Comparison of ENCODE assay signal across 14 cellular contexts in genomic region chr3:170278632-170279031, GRCh38. TPM values are rescaled to one million over a fixed set of nuclear protein-coding genes. Genes with fewer than 3 reads are reported as not detected.
A peak's percentile ranks its signal among the peaks of the same experiment; 100 is the strongest.
DNase-seq lines count a peak whose midpoint lies in the region; ATAC-seq lines count a peak whose summit lies in the region.
"Had no signal": no experiment of that assay in that cellular context is flagged by ENCODE, and none has a peak within 500 bp of the region (broad histone marks: within the 10 kb centered on the region; RNA-seq: fewer than 3 reads in every experiment).

No MANE protein-coding gene starts in this region.

- peaks cover 6% of the 10 kb centered on the region for H3K4me1 ChIP-seq in CD8-positive, alpha-beta memory T cell (ENCODE audit: insufficient read depth, low read length)
- H3K4me1 ChIP-seq: body of pancreas had no signal

- H3K36me3 ChIP-seq in CD8-positive, alpha-beta memory T cell (ENCODE audit: insufficient read depth, low read length) = no peaks in the 10 kb centered on the region

- no peaks in the 10 kb centered on the region for H3K9me3 Mint-ChIP-seq in CD8-positive, alpha-beta memory T cell
- no peaks in the 10 kb centered on the region for H3K9me3 Mint-ChIP-seq in effector memory CD8-positive, alpha-beta T cell
- H3K9me3 Mint-ChIP-seq: activated naive CD4-positive, alpha-beta T cell treated with anti-CD3 and anti-CD28 coated beads for 36 hours; dendritic cell treated with granulocyte-macrophage colony-stimulating factor and Interleukin-4, amounts not matched to agents 40 ng/mL and 50 ng/mL, for 4 days had no signal

- POLR2A ChIA-PET in CD8-positive, alpha-beta memory T cell (lab: Charles Lee) = no interaction called here

- H3K27ac ChIP-seq in CD8-positive, alpha-beta memory T cell (ENCODE audit: low read depth, low read length) = no peak overlapping the region
- H3K27ac ChIP-seq: body of pancreas had no signal

- peak overlapping the region in 4 of 7 donors; percentile 58 to 87 (median 80) for H3K4me3 Mint-ChIP-seq in CD8-positive, alpha-beta memory T cell
- peak overlapping the region; percentile 67 to 95 for H3K4me3 Mint-ChIP-seq in effector memory CD8-positive, alpha-beta T cell
- H3K4me3 Mint-ChIP-seq: dendritic cell treated with granulocyte-macrophage colony-stimulating factor and Interleukin-4, amounts not matched to agents 40 ng/mL and 50 ng/mL, for 4 days had no signal

- DNase-seq in NCI-H2107 treated with DMSO at 0.1 percent for 48 hours (lab: John Stamatoyannopoulos, UW; ENCODE audit: unreplicated experiment) (peak; percentile 45), NCI-H2107 (lab: John Stamatoyannopoulos, UW) (no peak), NCI-H2171 (lab: John Stamatoyannopoulos, UW) (peak; percentile 28), NCI-H748 (lab: John Stamatoyannopoulos, UW; ENCODE audit: unreplicated experiment) (no peak)
- no peak for DNase-seq in CD8-positive, alpha-beta memory T cell
- DNase-seq in effector memory CD8-positive, alpha-beta T cell = no peak
- DNase-seq: activated naive CD4-positive, alpha-beta T cell treated with anti-CD3 and anti-CD28 coated beads for 36 hours; NCI-H2227 treated with DMSO at 0.1 percent for 48 hours; Right ventricle myocardium superior had no signal

- no peaks in the 10 kb centered on the region for H3K27me3 ChIP-seq in CD8-positive, alpha-beta memory T cell (ENCODE audit: insufficient read depth, low read length, poor library complexity, severe bottlenecking)
- H3K27me3 ChIP-seq: body of pancreas had no signal

- no peaks in the 10 kb centered on the region for H3K27me3 Mint-ChIP-seq in CD8-positive, alpha-beta memory T cell
- no peaks in the 10 kb centered on the region for H3K27me3 Mint-ChIP-seq in effector memory CD8-positive, alpha-beta T cell
- H3K27me3 Mint-ChIP-seq: dendritic cell treated with granulocyte-macrophage colony-stimulating factor and Interleukin-4, amounts not matched to agents 40 ng/mL and 50 ng/mL, for 4 days had no signal

- peaks cover 9 to 57% (median 21%) of the 10 kb centered on the region in 3 donors for H3K36me3 Mint-ChIP-seq in CD8-positive, alpha-beta memory T cell
- peaks cover 35% of the 10 kb centered on the region for H3K36me3 Mint-ChIP-seq in effector memory CD8-positive, alpha-beta T cell (ENCODE audit: insufficient read depth)

- H3K4me1 Mint-ChIP-seq in CD8-positive, alpha-beta memory T cell = peaks cover 18 to 26% (median 25%) of the 10 kb centered on the region in 3 donors
- H3K4me1 Mint-ChIP-seq in effector memory CD8-positive, alpha-beta T cell (ENCODE audit: low read depth in 2 of 2) = peaks cover 16 to 18% of the 10 kb centered on the region in 2 donors

- peak overlapping the region in 6 of 8 donors; percentile 7 to 90 (median 72) for H3K27ac Mint-ChIP-seq in CD8-positive, alpha-beta memory T cell
- H3K27ac Mint-ChIP-seq in effector memory CD8-positive, alpha-beta T cell = peak overlapping the region; percentile 94 to 99
- H3K27ac Mint-ChIP-seq: dendritic cell treated with granulocyte-macrophage colony-stimulating factor and Interleukin-4, amounts not matched to agents 40 ng/mL and 50 ng/mL, for 4 days had no signal

- H3K4me3 ChIP-seq in CD8-positive, alpha-beta memory T cell (ENCODE audit: low read length) = no peak overlapping the region
- H3K4me3 ChIP-seq: body of pancreas had no signal

- CTCF ChIA-PET in CD8-positive, alpha-beta memory T cell (lab: Charles Lee) = interaction anchor here (0.8 kb wide), 1 partner anchor 28 kb away, joined by 4 read pairs; no protein-coding TSS in a partner anchor

- no peaks in the 10 kb centered on the region for H3K9me3 ChIP-seq in CD8-positive, alpha-beta memory T cell (ENCODE audit: low read length)
- H3K9me3 ChIP-seq: body of pancreas had no signal

- ATAC-seq in effector memory CD8-positive, alpha-beta T cell (replicated peaks) = no peak
- ATAC-seq in HG03565 (IDR thresholded peaks at IDR 0.05; ENCODE audit: unreplicated experiment) = no peak
- no peak for ATAC-seq in HG02588 (IDR thresholded peaks at IDR 0.05; ENCODE audit: unreplicated experiment)
- ATAC-seq: activated CD4-positive, CD25-positive, alpha-beta regulatory T cell treated with anti-CD3 and anti-CD28 coated beads, Interleukin-2, amount 50 U/mL, for 24 hours; body of pancreas had no signal

RNA-seq across cellular contexts. Expression of gene PRKCI, which starts 56.4 kb away (rescaled TPM):
- total RNA-seq in CD8-positive, alpha-beta memory T cell = 10 to 100 TPM; 19.9 to 21.7 TPM
- polyA plus RNA-seq in CD8-positive, alpha-beta memory T cell = 14.9 TPM

Comparison
In these comparisons a context has a peak if more than half of its experiments do, and no peak if none do; other contexts are left out.
1. DNase-seq: peak in NCI-H2107 treated with DMSO at 0.1 percent for 48 hours (single experiment) and NCI-H2171 (single experiment); none in NCI-H2107 (single experiment), CD8-positive, alpha-beta memory T cell (0 of 5), effector memory CD8-positive, alpha-beta T cell (0 of 3) and NCI-H748 (single experiment).